ENCODE assay signal across 9 cellular contexts in the genomic region with DNA sequence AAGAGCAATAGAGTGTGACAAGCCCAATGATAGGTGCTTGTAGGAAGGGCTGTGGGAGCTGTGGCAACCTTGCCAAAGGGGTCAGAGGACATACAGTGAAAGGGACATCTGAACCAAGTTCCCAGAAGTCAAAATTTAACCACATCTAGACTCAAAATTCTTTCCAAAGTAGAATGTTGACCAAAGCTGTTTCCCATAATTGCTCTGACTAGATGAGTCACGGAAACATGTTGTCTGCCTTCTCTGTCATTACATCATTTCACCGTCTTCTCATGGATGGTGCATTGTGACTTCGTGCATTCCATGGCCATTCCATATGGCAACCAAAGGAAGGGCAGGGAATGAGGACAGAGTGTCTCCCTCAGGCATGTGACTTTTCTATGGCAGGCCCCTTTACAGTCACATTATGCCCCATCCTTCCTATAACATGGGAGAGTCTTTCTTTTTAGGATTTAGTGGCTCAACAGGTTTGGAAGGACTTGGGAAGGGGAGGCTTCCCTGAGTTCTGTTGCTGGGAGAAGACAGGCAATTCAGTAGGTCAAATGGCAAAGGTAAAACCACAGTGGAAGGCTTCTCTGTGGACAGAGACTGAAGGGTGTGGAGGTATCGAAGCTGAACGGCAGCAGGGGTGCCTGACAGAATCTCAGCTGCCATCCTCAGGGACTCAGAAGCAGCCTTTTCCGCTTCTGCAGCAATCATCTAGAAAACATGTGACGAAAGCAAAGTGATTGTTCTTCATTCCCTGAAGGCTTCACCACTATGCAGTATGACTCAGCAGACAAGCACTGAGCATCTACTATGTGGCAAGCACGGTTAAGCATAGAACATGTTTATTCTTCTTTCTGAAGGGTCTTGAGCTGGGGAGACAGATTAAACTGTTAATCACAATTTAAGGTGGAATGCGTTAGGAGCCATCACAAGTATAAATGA. TPM values are rescaled to one million over a fixed set of nuclear protein-coding genes. Genes with fewer than 3 reads are reported as not detected.
DNase-seq lines count a peak whose midpoint lies in the region; ATAC-seq, FAIRE-seq and TF ChIP-seq lines count a peak whose summit lies in the region.
"Had no signal": no experiment of that assay in that cellular context is flagged by ENCODE, and none has a peak within 500 bp of the region (broad histone marks: within the 10 kb centered on the region; RNA-seq: fewer than 3 reads in every experiment).

No MANE protein-coding gene starts in this region.

- POLR2A ChIA-PET in HepG2 (lab: Yijun Ruan, JAX): no interaction called here

- no peak overlapping the region for H3K4me2 ChIP-seq in HepG2 (ENCODE audit: low read depth, low read length)

- H3K27ac ChIP-seq in HepG2 (ENCODE audit: extremely low read length, insufficient read depth, low read length): no peak overlapping the region
- no peak overlapping the region for H3K27ac ChIP-seq in effector memory CD4-positive, alpha-beta T cell (ENCODE audit: insufficient read depth, low read length, poor library complexity, severe bottlenecking)

- H3K36me3 ChIP-seq in HepG2 (replicated peaks in 1 of 2; ENCODE audit: control insufficient read depth in 1 of 2, insufficient read depth in 2 of 2, low read length in 2 of 2): no peaks in the 10 kb centered on the region
- no peaks in the 10 kb centered on the region for H3K36me3 ChIP-seq in effector memory CD4-positive, alpha-beta T cell (ENCODE audit: control insufficient read depth, insufficient read depth, low read length)

- no TSS peak for BruUV-seq in HepG2 (replicated peaks; lab: Mats Ljungman, UMichigan)

- FAIRE-seq in HepG2 (lab: Jason Lieb, UNC): no peak
- FAIRE-seq: GM18507 had no signal

- no peak for TF ChIP-seq RAD21 in HepG2 (CRISPR knock-in tag; IDR thresholded peaks at IDR 0.05)

- no peaks in the 10 kb centered on the region for H3K9me3 ChIP-seq in HepG2 (ENCODE audit: low read length)
- H3K9me3 ChIP-seq in effector memory CD4-positive, alpha-beta T cell (ENCODE audit: control insufficient read depth, low read length): no peaks in the 10 kb centered on the region

- H3K27me3 ChIP-seq in HepG2 (ENCODE audit: control insufficient read depth in 1 of 2, insufficient read depth in 2 of 2, low read length in 2 of 2): 0 out of 5 replicates have a peak, but pooled peaks cover 0 to 5% of the 10 kb centered on the region in 2 experiments
- H3K27me3 ChIP-seq in effector memory CD4-positive, alpha-beta T cell (replicated peaks; ENCODE audit: control insufficient read depth, insufficient read depth, low read length, poor library complexity, severe bottlenecking): no peaks in the 10 kb centered on the region

- no peaks in the 10 kb centered on the region for H4K20me1 ChIP-seq in HepG2 (ENCODE audit: insufficient read depth, low read length)

- H3K9ac ChIP-seq in HepG2 (ENCODE audit: insufficient read depth, low read depth, low read length): no peak overlapping the region

- CTCF ChIA-PET in HepG2 (lab: Yijun Ruan, JAX; ENCODE audit: low intra/inter-chr PET ratio, low total read pairs): no interaction called here

- WGBS in HepG2 (ENCODE audit: low lambda C conversion rate): 11% methylated on average over 9 of the region's 9 CpGs

- no peak for TF ChIP-seq POLR2A in HepG2 (IDR thresholded peaks at IDR 0.05; ENCODE audit: insufficient read depth in 1 of 2, low read depth in 2 of 2, low read length in 2 of 2)

- H2AFZ ChIP-seq in HepG2 (ENCODE audit: low read length): no peak overlapping the region

- in situ Hi-C loops in HepG2 (cut with HindIII; ENCODE audit: extremely low pct_ligation_motif_present, low pct_unique_long_range_greater_than_20kb): no loop called here

- DNase-seq in GM12864 (ENCODE audit: low read depth) (peak; percentile 19), HepG2 (ENCODE audit: low spot score) (peak; percentile 23)
- no peak for DNase-seq in stimulated activated naive CD4-positive, alpha-beta T cell treated with Interleukin-2 at 50 U/mL for 16 hours (lab: John Stamatoyannopoulos, UW)
- no peak for DNase-seq in effector memory CD4-positive, alpha-beta T cell

- intact Hi-C loops in HepG2 (cut with micrococcal nuclease; ENCODE audit: unreplicated experiment): no loop called here

- TF ChIP-seq CTCF in GM12864 (IDR thresholded peaks at IDR 0.05; ENCODE audit: low read depth, low read length, missing control alignments): no peak
- TF ChIP-seq CTCF in HepG2 (CRISPR knock-in tag; IDR thresholded peaks at IDR 0.05): no peak

- H3K4me1 ChIP-seq in HepG2 (ENCODE audit: insufficient read depth, low read length): no peaks in the 10 kb centered on the region
- no peaks in the 10 kb centered on the region for H3K4me1 ChIP-seq in effector memory CD4-positive, alpha-beta T cell (ENCODE audit: control insufficient read depth, insufficient read depth, low read length, poor library complexity, severe bottlenecking)

- H3K79me2 ChIP-seq in HepG2 (ENCODE audit: insufficient read depth, low read length): no peaks in the 10 kb centered on the region

- H3K4me3 ChIP-seq in GM12864 (ENCODE audit: low read depth, low read length): no peak overlapping the region
- no peak overlapping the region for H3K4me3 ChIP-seq in HepG2 (replicated peaks in 1 of 3; ENCODE audit: insufficient read depth in 1 of 3, low read depth in 2 of 3, low read length in 3 of 3)
- no peak overlapping the region for H3K4me3 ChIP-seq in effector memory CD4-positive, alpha-beta T cell (ENCODE audit: insufficient read depth, low read depth, low read length, poor library complexity, severe bottlenecking)

- peak; percentile 68 for ATAC-seq in HG03378 (IDR thresholded peaks at IDR 0.05; ENCODE audit: unreplicated experiment)
- peak; percentile 40; the same call in 1 of the 3 replicates for ATAC-seq in SK-N-SH treated with all-trans-retinoic acid at 6 μM for 48 hours
- no peak for ATAC-seq in HepG2
- ATAC-seq in HG03571 (IDR thresholded peaks at IDR 0.05; ENCODE audit: unreplicated experiment): no peak
- no peak for ATAC-seq in HG02840 (IDR thresholded peaks at IDR 0.05; ENCODE audit: low FRiP score, unreplicated experiment)

- no peak for TF ChIP-seq EP300 in HepG2 (IDR thresholded peaks at IDR 0.05; ENCODE audit: low read depth in 2 of 2, low read length in 2 of 2)
- TF ChIP-seq EP300 in HepG2 (CRISPR knock-in tag; IDR thresholded peaks at IDR 0.05; ENCODE audit: borderline replicate concordance): no peak

TF ChIP-seq in HepG2, 621 proteins besides CTCF, POLR2A, EP300 and RAD21 (continues in another document):
- TF ChIP-seq SIN3A (IDR thresholded peaks at IDR 0.05; ENCODE audit: borderline replicate concordance, low read depth, low read length) (no peak), MIER3 (CRISPR knock-in tag; IDR thresholded peaks at IDR 0.05; ENCODE audit: borderline replicate concordance) (no peak), FOSL2 (CRISPR knock-in tag; IDR thresholded peaks at IDR 0.05) (peak; percentile 74), PAWR (CRISPR knock-in tag; IDR thresholded peaks at IDR 0.05; ENCODE audit: borderline replicate concordance) (no peak), ZNF644 (CRISPR knock-in tag; IDR thresholded peaks at IDR 0.05; ENCODE audit: low read depth) (0 out of 2 replicates have a peak, but pooled peaks have one; percentile 18)

RNA-seq across cellular contexts. Expression of gene NPHS2, which starts 24.7 kb away (rescaled TPM):
- not detected in 2 replicates for total RNA-seq in HepG2 (2016; rRNA removed; fragmentation: Illumina TruSeq; extraction: Trizol)
- total RNA-seq in HepG2 (2016; cell fraction: cytosol; rRNA removed; fragmentation: Illumina TruSeq; extraction: Trizol; ENCODE audit: low read depth): not detected in 2 replicates
- total RNA-seq in HepG2 (2016; cell fraction: insoluble cytoplasmic fraction; rRNA removed; fragmentation: Illumina TruSeq; extraction: Trizol): not detected in 2 replicates
- total RNA-seq in HepG2 (2016; cell fraction: membrane; rRNA removed; fragmentation: Illumina TruSeq; extraction: Trizol): not detected in 2 replicates
- not detected in 2 replicates for total RNA-seq in HepG2 (2016; cell fraction: nucleus; rRNA removed; fragmentation: Illumina TruSeq; extraction: Trizol)
- not detected in 2 replicates for polyA plus RNA-seq in HepG2 (2011; rRNA removed)
- polyA plus RNA-seq in HepG2 (2011; cell fraction: cytosol; rRNA removed): not detected in 2 replicates
- polyA plus RNA-seq in HepG2 (2011; cell fraction: nucleus; rRNA removed): not detected in 2 replicates
- not detected in 2 replicates for polyA plus RNA-seq in HepG2 (2012)
- polyA plus RNA-seq in HepG2 (2016; cell fraction: cytosol; fragmentation: Illumina TruSeq; extraction: Trizol; ENCODE audit: low read depth): not detected in 2 replicates
- polyA plus RNA-seq in HepG2 (2016; cell fraction: insoluble cytoplasmic fraction; fragmentation: Illumina TruSeq; extraction: Trizol; ENCODE audit: low read depth): not detected in 2 replicates
- not detected in 2 replicates for polyA plus RNA-seq in HepG2 (2016; cell fraction: membrane; fragmentation: Illumina TruSeq; extraction: Trizol; ENCODE audit: low read depth)
- polyA plus RNA-seq in HepG2 (2016; cell fraction: nucleus; fragmentation: Illumina TruSeq; extraction: Trizol; ENCODE audit: insufficient read depth, low read depth): not detected in 2 replicates
- not detected in 2 replicates for polyA minus RNA-seq in HepG2 (2011; rRNA and poly(A)+ RNA removed; ENCODE audit: low replicate concordance)
- polyA minus RNA-seq in HepG2 (2011; cell fraction: cytosol; rRNA and poly(A)+ RNA removed): not detected in 2 replicates
- polyA minus RNA-seq in HepG2 (2011; cell fraction: nucleus; rRNA and poly(A)+ RNA removed): not detected in 2 replicates

RNA-seq across cellular contexts. Expression of gene TDRD5, which starts 40.6 kb away (rescaled TPM):
- not detected in 2 replicates for total RNA-seq in HepG2 (2016; rRNA removed; fragmentation: Illumina TruSeq; extraction: Trizol)
- not detected in 2 replicates for total RNA-seq in HepG2 (2016; cell fraction: cytosol; rRNA removed; fragmentation: Illumina TruSeq; extraction: Trizol; ENCODE audit: low read depth)
- total RNA-seq in HepG2 (2016; cell fraction: insoluble cytoplasmic fraction; rRNA removed; fragmentation: Illumina TruSeq; extraction: Trizol): not detected in 2 replicates
- total RNA-seq in HepG2 (2016; cell fraction: membrane; rRNA removed; fragmentation: Illumina TruSeq; extraction: Trizol): not detected in 2 replicates
- total RNA-seq in HepG2 (2016; cell fraction: nucleus; rRNA removed; fragmentation: Illumina TruSeq; extraction: Trizol): not detected in 2 replicates
- not detected in 2 replicates for polyA plus RNA-seq in HepG2 (2011; rRNA removed)
- polyA plus RNA-seq in HepG2 (2011; cell fraction: cytosol; rRNA removed): not detected in 2 replicates
- not detected in 2 replicates for polyA plus RNA-seq in HepG2 (2011; cell fraction: nucleus; rRNA removed)
- polyA plus RNA-seq in HepG2 (2012): not detected in 2 replicates
- polyA plus RNA-seq in HepG2 (2016; cell fraction: cytosol; fragmentation: Illumina TruSeq; extraction: Trizol; ENCODE audit: low read depth): not detected in 2 replicates
- polyA plus RNA-seq in HepG2 (2016; cell fraction: insoluble cytoplasmic fraction; fragmentation: Illumina TruSeq; extraction: Trizol; ENCODE audit: low read depth): not detected in 2 replicates
- polyA plus RNA-seq in HepG2 (2016; cell fraction: membrane; fragmentation: Illumina TruSeq; extraction: Trizol; ENCODE audit: low read depth): not detected in 2 replicates
- not detected in 2 replicates for polyA plus RNA-seq in HepG2 (2016; cell fraction: nucleus; fragmentation: Illumina TruSeq; extraction: Trizol; ENCODE audit: insufficient read depth, low read depth)
- not detected in 2 replicates for polyA minus RNA-seq in HepG2 (2011; rRNA and poly(A)+ RNA removed; ENCODE audit: low replicate concordance)
- polyA minus RNA-seq in HepG2 (2011; cell fraction: cytosol; rRNA and poly(A)+ RNA removed): not detected in 2 replicates
- polyA minus RNA-seq in HepG2 (2011; cell fraction: nucleus; rRNA and poly(A)+ RNA removed): not detected in 2 replicates

Comparison
In these comparisons a context has a peak if more than half of its experiments do, and no peak if none do; other contexts are left out.
1. DNase-seq: peak in GM12864 (single experiment) and HepG2 (single experiment); none in stimulated activated naive CD4-positive, alpha-beta T cell treated with Interleukin-2 at 50 U/mL for 16 hours (single experiment) and effector memory CD4-positive, alpha-beta T cell (0 of 3).
2. ATAC-seq: peak in HG03378 (single experiment) and SK-N-SH treated with all-trans-retinoic acid at 6 μM for 48 hours (single experiment); none in HepG2 (single experiment), HG03571 (single experiment) and HG02840 (single experiment).